ENCODE assay signal across 24 cellular contexts in the genomic region with DNA sequence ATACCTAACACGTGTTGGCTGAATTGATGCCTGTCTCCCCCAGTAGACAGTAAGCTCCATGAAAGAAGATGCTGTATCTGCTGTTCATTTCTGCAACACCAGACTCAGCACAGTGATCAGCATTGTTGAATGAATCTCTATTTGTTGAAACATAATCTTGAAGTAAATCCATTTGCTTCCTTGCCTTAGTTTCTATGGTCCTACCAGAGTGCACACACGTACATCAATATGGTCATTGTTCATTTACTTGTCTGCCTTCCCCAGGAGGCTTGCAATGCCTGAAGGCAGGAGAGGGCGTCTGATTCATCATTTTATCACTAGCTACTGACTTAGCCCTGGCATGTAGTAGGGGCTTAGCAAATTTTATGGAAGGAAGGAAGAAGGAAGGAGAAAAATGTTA. TPM values are rescaled to one million over a fixed set of nuclear protein-coding genes. Genes with fewer than 3 reads are reported as not detected.
A peak's percentile ranks its signal among the peaks of the same experiment; 100 is the strongest.
DNase-seq lines count a peak whose midpoint lies in the region; ATAC-seq and TF ChIP-seq lines count a peak whose summit lies in the region.
"Had no signal": no experiment of that assay in that cellular context is flagged by ENCODE, and none has a peak within 500 bp of the region (broad histone marks: within the 10 kb centered on the region; RNA-seq: fewer than 3 reads in every experiment).

No MANE protein-coding gene starts in this region.

- no peak overlapping the region for H3K4me3 ChIP-seq in psoas muscle
- H3K4me3 ChIP-seq: GM12878 had no signal

- H3K4me3 Mint-ChIP-seq in activated CD4-positive, alpha-beta T cell treated with anti-CD3 and anti-CD28 coated beads, Interleukin-2, amount 10 ng/mL, durations not matched to agents 7 days and 5 days: no peak overlapping the region
- H3K4me3 Mint-ChIP-seq: IgD-negative memory B cell had no signal

- H3K9me3 ChIP-seq in psoas muscle: no peaks in the 10 kb centered on the region
- H3K9me3 ChIP-seq: Caco-2 had no signal

- no peak overlapping the region for H3K27ac Mint-ChIP-seq in activated CD4-positive, alpha-beta T cell treated with anti-CD3 and anti-CD28 coated beads, Interleukin-2, amount 10 ng/mL, durations not matched to agents 7 days and 5 days
- H3K27ac Mint-ChIP-seq: IgD-negative memory B cell had no signal

- H3K27ac ChIP-seq in foreskin keratinocyte (peak overlapping the region; percentile 2), psoas muscle (no peak overlapping the region)

- no peaks in the 10 kb centered on the region for H3K36me3 ChIP-seq in psoas muscle (ENCODE audit: insufficient read depth in 1 of 2, low read depth in 1 of 2)

- H3K27me3 ChIP-seq in foreskin keratinocyte (no peaks in the 10 kb centered on the region), psoas muscle (ENCODE audit: insufficient read depth in 3 of 3, low read length in 2 of 3) (no peaks in the 10 kb centered on the region)

- intact Hi-C loops in psoas muscle (cut with DNase I): no loop called here

- H3K36me3 Mint-ChIP-seq in activated CD4-positive, alpha-beta T cell treated with anti-CD3 and anti-CD28 coated beads, Interleukin-2, amount 10 ng/mL, durations not matched to agents 7 days and 5 days (ENCODE audit: low read depth): no peaks in the 10 kb centered on the region
- H3K36me3 Mint-ChIP-seq: IgD-negative memory B cell had no signal

- H3K4me1 Mint-ChIP-seq in activated CD4-positive, alpha-beta T cell treated with anti-CD3 and anti-CD28 coated beads, Interleukin-2, amount 10 ng/mL, durations not matched to agents 7 days and 5 days: no peaks in the 10 kb centered on the region
- H3K4me1 Mint-ChIP-seq: IgD-negative memory B cell had no signal

- 71 to 80% (median 75%) methylated on average over 3 of the region's 3 CpGs for WGBS in psoas muscle, 3 donors

- CTCF ChIA-PET in activated CD4-positive, alpha-beta T cell treated with anti-CD3 and anti-CD28 coated beads, Interleukin-2, amount 10 ng/mL, durations not matched to agents 7 days and 5 days (lab: Charles Lee): interaction anchor here (0.6 to 1.5 kb wide), 2 partner anchors 9 to 29 kb away, joined by 3 to 4 read pairs; no protein-coding TSS in a partner anchor

- TF ChIP-seq CTCF in foreskin keratinocyte (conservative IDR thresholded peaks at IDR 0.05): no peak
- no peak for TF ChIP-seq CTCF in psoas muscle (IDR thresholded peaks at IDR 0.05)

- H3K9me3 Mint-ChIP-seq in activated CD4-positive, alpha-beta T cell treated with anti-CD3 and anti-CD28 coated beads, Interleukin-2, amount 10 ng/mL, durations not matched to agents 7 days and 5 days: no peaks in the 10 kb centered on the region
- H3K9me3 Mint-ChIP-seq: IgD-negative memory B cell had no signal

- in situ Hi-C loops in SK-MEL-5 (cut with HindIII; ENCODE audit: low pct_unique_long_range_greater_than_20kb, low sequenced_read_pairs): no loop called here

- POLR2A ChIA-PET in activated CD4-positive, alpha-beta T cell treated with anti-CD3 and anti-CD28 coated beads, Interleukin-2, amount 10 ng/mL, durations not matched to agents 7 days and 5 days (lab: Charles Lee): no interaction called here

- ATAC-seq in foreskin keratinocyte (peak; percentile 92), psoas muscle (no peak)
- ATAC-seq: GM12878 had no signal

- DNase-seq in COLO829 (ENCODE audit: low spot score): peak; percentile 96
- peak; percentile 56 for DNase-seq in M059J (ENCODE audit: low read depth)
- peak; percentile 97 for DNase-seq in SK-MEL-5 (ENCODE audit: low read depth, low spot score)
- DNase-seq in foreskin keratinocyte: peak; percentile 53 to 78
- DNase-seq in NCI-H345 treated with DMSO at 0.1 percent for 48 hours (lab: John Stamatoyannopoulos, UW; ENCODE audit: unreplicated experiment): no peak
- DNase-seq in activated CD4-positive, alpha-beta T cell treated with anti-CD3 and anti-CD28 coated beads, Interleukin-2, amount 10 ng/mL, durations not matched to agents 7 days and 5 days: no peak
- DNase-seq in psoas muscle: no peak
- DNase-seq in SW 1271 (lab: John Stamatoyannopoulos, UW): no peak
- DNase-seq: 8988T, Caco-2, DMS153, Kasumi-1, MM.1S, NCI-H1092, NCI-H1436 treated with DMSO at 0.1 percent for 48 hours, NCI-H2029, NCI-H774, SIG-M5 had no signal

- H3K4me1 ChIP-seq in foreskin keratinocyte: peaks cover 20% of the 10 kb centered on the region
- no peaks in the 10 kb centered on the region for H3K4me1 ChIP-seq in psoas muscle
- H3K4me1 ChIP-seq: Caco-2 had no signal

- H3K27me3 Mint-ChIP-seq in activated CD4-positive, alpha-beta T cell treated with anti-CD3 and anti-CD28 coated beads, Interleukin-2, amount 10 ng/mL, durations not matched to agents 7 days and 5 days: no peaks in the 10 kb centered on the region
- H3K27me3 Mint-ChIP-seq: IgD-negative memory B cell had no signal

RNA-seq across cellular contexts. Expression of a gene that starts 19.2 kb away (rescaled TPM):
- not detected in 2 replicates for total RNA-seq in M059J (2014; rRNA removed; shearing (Covaris generic))
- not detected in 2 replicates for total RNA-seq in SK-MEL-5 (2014; rRNA removed; shearing (Covaris generic))
- not detected in 2 replicates for polyA plus RNA-seq in SK-MEL-5 (2015; cell fraction: cytosol; rRNA removed)
- not detected in 2 replicates for polyA plus RNA-seq in SK-MEL-5 (2015; cell fraction: nucleus; rRNA removed)
- total RNA-seq in foreskin keratinocyte: not detected in 2 replicates
- polyA plus RNA-seq in foreskin keratinocyte: not detected in 2 replicates
- total RNA-seq in activated CD4-positive, alpha-beta T cell treated with anti-CD3 and anti-CD28 coated beads, Interleukin-2, amount 10 ng/mL, durations not matched to agents 7 days and 5 days: not detected
- total RNA-seq in psoas muscle: not detected
- polyA plus RNA-seq in psoas muscle: 1 to 10 TPM in 1 of 3 donors, under 1 TPM in 1, not detected in 1; 0.59 to 2.7 TPM
- total RNA-seq: GM12878, HT-29, NCI-H460, OCI-LY7 had no signal
- polyA plus RNA-seq: AG04450, GM12878, IgD-negative memory B cell had no signal

Comparison
In these comparisons a context has a peak if more than half of its experiments do, and no peak if none do; other contexts are left out.
1. DNase-seq: peak in COLO829 (single experiment), M059J (single experiment), SK-MEL-5 (single experiment) and foreskin keratinocyte (2 of 2); none in NCI-H345 treated with DMSO at 0.1 percent for 48 hours (single experiment), activated CD4-positive, alpha-beta T cell treated with anti-CD3 and anti-CD28 coated beads, Interleukin-2, amount 10 ng/mL, durations not matched to agents 7 days and 5 days (single experiment), psoas muscle (0 of 2) and SW 1271 (0 of 2).